Comparison of ENCODE assay signal across 12 cellular contexts in the genomic region with DNA sequence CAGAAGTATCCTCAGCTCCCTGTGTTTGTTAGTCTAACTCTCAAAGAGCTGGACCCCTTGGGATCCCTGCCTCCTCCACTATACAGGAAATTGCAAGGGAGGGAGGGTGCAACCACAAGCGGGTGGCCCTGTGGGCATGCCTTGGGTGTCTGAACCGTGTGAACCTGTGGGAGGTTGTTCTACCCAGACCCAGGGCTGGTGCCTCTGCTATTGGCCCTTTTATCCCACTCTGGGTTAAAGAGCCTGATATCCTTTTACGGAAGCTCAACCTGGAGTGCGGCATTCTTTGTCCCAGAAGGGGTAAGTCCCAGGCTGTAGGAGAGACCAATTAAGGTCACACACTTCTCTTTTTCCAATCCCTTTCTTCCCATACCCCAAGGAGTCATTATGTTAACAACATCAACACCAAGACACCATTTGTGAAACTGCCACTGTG. TPM values are rescaled to one million over a fixed set of nuclear protein-coding genes. Genes with fewer than 3 reads are reported as not detected.
DNase-seq lines count a peak whose midpoint lies in the region; ATAC-seq, FAIRE-seq and TF ChIP-seq lines count a peak whose summit lies in the region.
"Had no signal": no experiment of that assay in that cellular context is flagged by ENCODE, and none has a peak within 500 bp of the region (broad histone marks: within the 10 kb centered on the region; RNA-seq: fewer than 3 reads in every experiment).

No MANE protein-coding gene starts in this region.

- no peak for FAIRE-seq in GM12892 (lab: Jason Lieb, UNC)
- FAIRE-seq: D721Med, GM19239 had no signal

- no peaks in the 10 kb centered on the region for H3K9me3 ChIP-seq in GM23248 (ENCODE audit: low read depth)

- no peaks in the 10 kb centered on the region for H3K79me2 ChIP-seq in GM23248 (ENCODE audit: insufficient read depth)

- no peaks in the 10 kb centered on the region for H4K20me1 ChIP-seq in GM23248 (ENCODE audit: insufficient read depth)

- POLR2A ChIA-PET in T-cell (lab: Charles Lee), result interaction anchor here in 1 of 2 donors (0.5 to 0.6 kb wide), 2 partner anchors 64 to 704 kb away, joined by 4 to 17 read pairs; no protein-coding TSS in a partner anchor

- no peaks in the 10 kb centered on the region for H3K4me1 ChIP-seq in GM23248 (ENCODE audit: insufficient read depth)

- CTCF ChIA-PET in T-cell (lab: Charles Lee), result interaction anchor here (0.5 to 1.0 kb wide), 5 partner anchors 12 to 163 kb away, joined by 3 to 5 read pairs (median 3); no protein-coding TSS in a partner anchor

- H3K4me3 ChIP-seq in GM23248, result no peak overlapping the region

- no peaks in the 10 kb centered on the region for H3K36me3 Mint-ChIP-seq in T-cell

- H3K36me3 ChIP-seq in GM23248 (ENCODE audit: low read depth), result no peaks in the 10 kb centered on the region

- in situ Hi-C loops in GM23248 (cut with MboI), result no loop called here

- H3K4me2 ChIP-seq in GM23248 (ENCODE audit: unreplicated experiment), result no peak overlapping the region

- H3K4me3 Mint-ChIP-seq in T-cell, result peak overlapping the region in 2 of 3 donors; percentile 39 to 80

- no peaks in the 10 kb centered on the region for H3K9me2 ChIP-seq in GM23248 (ENCODE audit: insufficient read depth)

- no peaks in the 10 kb centered on the region for H3K27me3 ChIP-seq in GM23248 (replicated peaks; ENCODE audit: insufficient read depth)

- ATAC-seq in T-cell (replicated peaks in 1 of 4), result peak; percentile 75 to 83 (median 80)

- no peak overlapping the region for H2AFZ ChIP-seq in GM23248

- H3K9ac ChIP-seq in GM23248, result no peak overlapping the region

- H3K4me1 Mint-ChIP-seq in T-cell, result peaks cover 67 to 78% (median 73%) of the 10 kb centered on the region in 3 donors

- no peak overlapping the region for H3K27ac ChIP-seq in GM23248

- TF ChIP-seq POLR2A in GM12892 (IDR thresholded peaks at IDR 0.05; ENCODE audit: low read depth, low read length), result no peak

- DNase-seq in EL, result peak; percentile 33
- DNase-seq in T-cell, result peak; percentile 17 to 61 (median 46)
- DNase-seq in activated effector memory CD4-positive, alpha-beta T cell treated with anti-CD3 and anti-CD28 coated beads, Interleukin-2, amount 50 U/mL, for 16 hours, result peak; percentile 77
- peak; percentile 16 for DNase-seq in renal cortical epithelial cell (ENCODE audit: low read depth)
- DNase-seq in GM12892 (ENCODE audit: insufficient read length), result no peak
- DNase-seq in DMS153 (lab: John Stamatoyannopoulos, UW), result no peak
- DNase-seq in cortex of kidney (lab: John Stamatoyannopoulos, UW), result no peak
- DNase-seq in GM23248, result no peak
- DNase-seq: mammary epithelial cell, NCI-H526 treated with DMSO at 0.1 percent for 48 hours had no signal

- H3K27ac Mint-ChIP-seq in T-cell, result peak overlapping the region; percentile 90 to 93

- no peaks in the 10 kb centered on the region for H3K9me3 Mint-ChIP-seq in T-cell

- WGBS in GM23248 (ENCODE audit: low coverage in 1 of 2, low lambda C conversion rate in 2 of 2, missing lambda C conversion rate in 2 of 2), 2 experiments, result 80 to 91% methylated on average over 4 of the region's 4 CpGs

- no peaks in the 10 kb centered on the region for H3K27me3 Mint-ChIP-seq in T-cell

- H3F3A ChIP-seq in GM23248 (ENCODE audit: insufficient read depth), result no peaks in the 10 kb centered on the region

RNA-seq across cellular contexts. Expression of gene ARSG, which starts 53.4 kb away (rescaled TPM):
- total RNA-seq in T-cell, result 10 to 100 TPM; 14.5 to 22.9 (median 17.8) TPM
- 3.2 and 4.2 TPM in 2 replicates for total RNA-seq in renal cortical epithelial cell
- 5.7 TPM for polyA plus RNA-seq in GM12892 (2012; ENCODE audit: missing spikeins)
- total RNA-seq in GM23248 (2014; rRNA removed; shearing (Covaris generic)), result 2.8 and 9.1 TPM in 2 replicates
- polyA plus RNA-seq in GM23248 (2016; fragmentation: Nextera tagmentation; extraction: Ambion mirVana), result 5.0 and 5.6 TPM in 2 replicates

RNA-seq across cellular contexts. Expression of gene SLC16A6, which starts 53.8 kb away (rescaled TPM):
- total RNA-seq in T-cell, result 10 to 100 TPM in 1 of 5 donors, 1 to 10 TPM in 4; 4.4 to 10.5 (median 7.0) TPM
- total RNA-seq in renal cortical epithelial cell, result 0.05 TPM in 1 of 2 replicates, not detected in the other
- polyA plus RNA-seq in GM12892 (2012; ENCODE audit: missing spikeins), result 2.7 TPM
- total RNA-seq in GM23248 (2014; rRNA removed; shearing (Covaris generic)), result 0.13 and 0.32 TPM in 2 replicates
- 0.16 and 0.30 TPM in 2 replicates for polyA plus RNA-seq in GM23248 (2016; fragmentation: Nextera tagmentation; extraction: Ambion mirVana)
- polyA plus RNA-seq: mammary epithelial cell had no signal

Comparison
In these comparisons a context has a peak if more than half of its experiments do, and no peak if none do; other contexts are left out.
1. DNase-seq: peak in EL (single experiment), T-cell (34 of 34), activated effector memory CD4-positive, alpha-beta T cell treated with anti-CD3 and anti-CD28 coated beads, Interleukin-2, amount 50 U/mL, for 16 hours (single experiment) and renal cortical epithelial cell (single experiment); none in GM12892 (single experiment), DMS153 (single experiment), cortex of kidney (single experiment) and GM23248 (single experiment).